ENCODE assay signal across 20 cellular contexts in the genomic region with DNA sequence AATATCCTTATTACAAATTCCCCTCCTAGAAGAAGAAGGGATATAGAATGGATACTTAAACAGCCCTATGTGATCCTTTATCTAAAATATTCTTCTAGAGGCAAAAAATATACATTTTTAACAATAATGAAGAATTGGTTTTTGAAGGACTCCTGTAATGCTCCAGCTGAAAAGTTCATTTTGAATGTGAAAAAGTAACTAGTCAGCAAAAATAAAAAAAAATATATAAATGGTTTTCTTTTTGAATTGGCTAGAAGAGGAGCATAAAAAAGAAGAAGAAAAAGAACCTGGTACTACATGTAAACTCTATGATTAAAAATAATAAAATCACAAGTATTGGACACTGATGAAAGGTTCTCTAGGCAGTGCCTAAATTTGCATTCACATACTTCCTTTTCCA.
DNase-seq lines count a peak whose midpoint lies in the region; ATAC-seq, FAIRE-seq and TF ChIP-seq lines count a peak whose summit lies in the region.
"Had no signal": no experiment of that assay in that cellular context is flagged by ENCODE, and none has a peak within 500 bp of the region (broad histone marks: within the 10 kb centered on the region; RNA-seq: fewer than 3 reads in every experiment).

No MANE protein-coding gene starts in this region.

- no peak for TF ChIP-seq RAD21 in HepG2 (CRISPR knock-in tag; IDR thresholded peaks at IDR 0.05)
- TF ChIP-seq RAD21 in K562 (CRISPR knock-in tag; conservative IDR thresholded peaks at IDR 0.05 in 1 of 2, IDR thresholded peaks at IDR 0.05 in 1 of 2), result no peak

- TF ChIP-seq CTCF in HepG2 (CRISPR knock-in tag; IDR thresholded peaks at IDR 0.05), result no peak
- no peak for TF ChIP-seq CTCF in right lobe of liver (IDR thresholded peaks at IDR 0.05)
- TF ChIP-seq CTCF in K562 (IDR thresholded peaks at IDR 0.05 in 2 of 3, conservative IDR thresholded peaks at IDR 0.05 in 1 of 3; ENCODE audit: insufficient read depth in 2 of 3, low read depth in 1 of 3, low read length in 3 of 3), result no peak

- H3K79me2 ChIP-seq in HepG2 (ENCODE audit: insufficient read depth, low read length) (no peaks in the 10 kb centered on the region), K562 (ENCODE audit: control insufficient read depth, insufficient read depth, low read length) (no peaks in the 10 kb centered on the region)

- no peaks in the 10 kb centered on the region for H3K9me1 ChIP-seq in K562 (ENCODE audit: control insufficient read depth, insufficient read depth, low read length)

- H3K4me2 ChIP-seq in HepG2 (ENCODE audit: low read depth, low read length), result no peak overlapping the region
- no peak overlapping the region for H3K4me2 ChIP-seq in K562 (ENCODE audit: insufficient read depth, low read length)
- H3K4me2 ChIP-seq: BLaER1 treated with 17β-estradiol and CSF1 and Interleukin-3, amounts not matched to agents 10 nM and 100 nM had no signal

- H2AFZ ChIP-seq in HepG2 (ENCODE audit: low read length) (no peak overlapping the region), K562 (ENCODE audit: low read depth, low read length) (no peak overlapping the region)

- no peaks in the 10 kb centered on the region for H4K20me1 ChIP-seq in HepG2 (ENCODE audit: insufficient read depth, low read length)
- no peaks in the 10 kb centered on the region for H4K20me1 ChIP-seq in K562 (replicated peaks; ENCODE audit: control insufficient read depth, insufficient read depth, low read length)
- H4K20me1 ChIP-seq: BLaER1 treated with 17β-estradiol and CSF1 and Interleukin-3, amounts not matched to agents 10 nM and 100 nM had no signal

- ATAC-seq in HepG2 (no peak), right lobe of liver (no peak), K562 (no peak)
- ATAC-seq: CD8-positive, alpha-beta T cell had no signal

- H3K4me3 ChIP-seq in HepG2 (replicated peaks in 1 of 3; ENCODE audit: insufficient read depth in 1 of 3, low read depth in 2 of 3, low read length in 3 of 3), result no peak overlapping the region
- no peak overlapping the region for H3K4me3 ChIP-seq in right lobe of liver
- H3K4me3 ChIP-seq in K562, result no peak overlapping the region
- H3K4me3 ChIP-seq: BLaER1 treated with 17β-estradiol and CSF1 and Interleukin-3, amounts not matched to agents 10 nM and 100 nM had no signal

- H3K4me1 ChIP-seq in HepG2 (ENCODE audit: insufficient read depth, low read length) (no peaks in the 10 kb centered on the region), right lobe of liver (no peaks in the 10 kb centered on the region), K562 (replicated peaks in 1 of 2; ENCODE audit: control insufficient read depth in 2 of 2, insufficient read depth in 2 of 2, low read length in 2 of 2) (no peaks in the 10 kb centered on the region)
- H3K4me1 ChIP-seq: BLaER1 treated with 17β-estradiol and CSF1 and Interleukin-3, amounts not matched to agents 10 nM and 100 nM; Caco-2 had no signal

- H3K36me3 ChIP-seq in HepG2 (replicated peaks in 1 of 2; ENCODE audit: control insufficient read depth in 1 of 2, insufficient read depth in 2 of 2, low read length in 2 of 2), result no peaks in the 10 kb centered on the region
- no peaks in the 10 kb centered on the region for H3K36me3 ChIP-seq in right lobe of liver
- no peaks in the 10 kb centered on the region for H3K36me3 ChIP-seq in K562 (ENCODE audit: control insufficient read depth, insufficient read depth, low read length)
- H3K36me3 ChIP-seq: BLaER1 treated with 17β-estradiol and CSF1 and Interleukin-3, amounts not matched to agents 10 nM and 100 nM had no signal

- no peaks in the 10 kb centered on the region; a peak in 1 of 5 replicates for H3K27me3 ChIP-seq in HepG2 (ENCODE audit: control insufficient read depth in 1 of 2, insufficient read depth in 2 of 2, low read length in 2 of 2)
- no peaks in the 10 kb centered on the region for H3K27me3 ChIP-seq in right lobe of liver
- H3K27me3 ChIP-seq in K562 (ENCODE audit: control insufficient read depth in 2 of 2, insufficient read depth in 2 of 2, low read length in 2 of 2), result no peaks in the 10 kb centered on the region
- H3K27me3 ChIP-seq: BLaER1 treated with 17β-estradiol and CSF1 and Interleukin-3, amounts not matched to agents 10 nM and 100 nM had no signal

- no peak for TF ChIP-seq EP300 in HepG2 (IDR thresholded peaks at IDR 0.05; ENCODE audit: low read depth in 2 of 2, low read length in 2 of 2)
- no peak for TF ChIP-seq EP300 in HepG2 (CRISPR knock-in tag; IDR thresholded peaks at IDR 0.05; ENCODE audit: borderline replicate concordance)
- TF ChIP-seq EP300 in K562 (IDR thresholded peaks at IDR 0.05; ENCODE audit: low read length), result no peak

- no peak for FAIRE-seq in HepG2 (lab: Jason Lieb, UNC)
- no peak for FAIRE-seq in K562 (lab: Jason Lieb, UNC)
- FAIRE-seq: D721Med, G401.6, GM12891, GM19239 had no signal

- H3K9me3 ChIP-seq in HepG2 (ENCODE audit: low read length) (no peaks in the 10 kb centered on the region), right lobe of liver (no peaks in the 10 kb centered on the region), K562 (replicated peaks; ENCODE audit: control insufficient read depth, insufficient read depth, low read depth, low read length) (no peaks in the 10 kb centered on the region)
- H3K9me3 ChIP-seq: BLaER1 treated with 17β-estradiol and CSF1 and Interleukin-3, amounts not matched to agents 10 nM and 100 nM; Caco-2 had no signal

- CTCF ChIA-PET in HepG2 (lab: Yijun Ruan, JAX; ENCODE audit: low intra/inter-chr PET ratio, low total read pairs) (no interaction called here), K562 (lab: Yijun Ruan, JAX; ENCODE audit: low intra/inter-chr PET ratio) (no interaction called here)

- intact Hi-C loops in HepG2 (cut with micrococcal nuclease; ENCODE audit: unreplicated experiment) (no loop called here), right lobe of liver (cut with DNase I) (no loop called here), K562 (cut with micrococcal nuclease) (no loop called here)

- POLR2A ChIA-PET in HepG2 (lab: Yijun Ruan, JAX), result no interaction called here
- POLR2A ChIA-PET in K562 (lab: Yijun Ruan, JAX), result no interaction called here

- H3K9ac ChIP-seq in HepG2 (ENCODE audit: insufficient read depth, low read depth, low read length) (no peak overlapping the region), K562 (ENCODE audit: insufficient read depth in 1 of 2, low read depth in 2 of 2, low read length in 2 of 2) (no peak overlapping the region)
- H3K9ac ChIP-seq: BLaER1 treated with 17β-estradiol and CSF1 and Interleukin-3, amounts not matched to agents 10 nM and 100 nM had no signal

- TF ChIP-seq POLR2A in HepG2 (IDR thresholded peaks at IDR 0.05; ENCODE audit: insufficient read depth in 1 of 2, low read depth in 2 of 2, low read length in 2 of 2), result no peak
- TF ChIP-seq POLR2A in right lobe of liver (IDR thresholded peaks at IDR 0.05), result no peak
- no peak for TF ChIP-seq POLR2A in K562 (conservative IDR thresholded peaks at IDR 0.05)

- DNase-seq in HepG2 (ENCODE audit: low spot score) (no peak), right lobe of liver (no peak), K562 (ENCODE audit: extremely low read depth in 1 of 4, low spot score in 3 of 4) (no peak), AG08396 (ENCODE audit: low spot score) (no peak), pons (ENCODE audit: low spot score) (no peak)
- DNase-seq: ACHN; AML-193; Caco-2; Calu3; CD4-positive, alpha-beta T cell; CD8-positive, alpha-beta T cell; DMS79 treated with DMSO at 0.1 percent for 48 hours; GF-D8 had no signal

- in situ Hi-C loops in HepG2 (cut with HindIII; ENCODE audit: extremely low pct_ligation_motif_present, low pct_unique_long_range_greater_than_20kb), result no loop called here
- in situ Hi-C loops in K562 (cut with MboI), result no loop called here

- H3K27ac ChIP-seq in HepG2 (ENCODE audit: extremely low read length, insufficient read depth, low read length), result no peak overlapping the region
- no peak overlapping the region for H3K27ac ChIP-seq in right lobe of liver
- no peak overlapping the region for H3K27ac ChIP-seq in K562 (ENCODE audit: extremely low read depth, low read depth, low read length)
- H3K27ac ChIP-seq: 22Rv1; BLaER1 treated with 17β-estradiol and CSF1 and Interleukin-3, amounts not matched to agents 10 nM and 100 nM; C4-2B had no signal

- BruUV-seq in HepG2 (replicated peaks; lab: Mats Ljungman, UMichigan) (no TSS peak), K562 (replicated peaks; lab: Mats Ljungman, UMichigan) (no TSS peak)

TF ChIP-seq in HepG2, 621 proteins besides CTCF, POLR2A, EP300 and RAD21:
- peak; percentile 72 to 90 for TF ChIP-seq MAFK (conservative IDR thresholded peaks at IDR 0.05 in 1 of 2, IDR thresholded peaks at IDR 0.05 in 1 of 2; ENCODE audit: low read length in 2 of 2)
- no peak for TF ChIP-seq ZNF17 (CRISPR knock-in tag; IDR thresholded peaks at IDR 0.05)
- TF ChIP-seq MAFF (IDR thresholded peaks at IDR 0.05; ENCODE audit: low read depth, low read length), result peak; percentile 81

TF ChIP-seq in K562, 482 proteins besides CTCF, POLR2A, EP300 and RAD21 (continues in another document):
- no peak for TF ChIP-seq RBBP5 (IDR thresholded peaks at IDR 0.05; ENCODE audit: borderline replicate concordance, insufficient read depth, low read length, poor library complexity, severe bottlenecking)
- no peak for TF ChIP-seq ZKSCAN8 (CRISPR knock-in tag; IDR thresholded peaks at IDR 0.05)
- TF ChIP-seq MAFF (IDR thresholded peaks at IDR 0.05; ENCODE audit: low read length), result peak; percentile 64
- no peak for TF ChIP-seq NBN (IDR thresholded peaks at IDR 0.05; ENCODE audit: low read depth)
- TF ChIP-seq ZNF133 (CRISPR knock-in tag; IDR thresholded peaks at IDR 0.05), result no peak
- TF ChIP-seq C11orf30 (IDR thresholded peaks at IDR 0.05; ENCODE audit: low read depth), result peak; percentile 52; the same call in 1 of the 2 replicates
- no peak for TF ChIP-seq KLF6 (CRISPR knock-in tag; IDR thresholded peaks at IDR 0.05; ENCODE audit: borderline replicate concordance)
- TF ChIP-seq, protein P1, sequence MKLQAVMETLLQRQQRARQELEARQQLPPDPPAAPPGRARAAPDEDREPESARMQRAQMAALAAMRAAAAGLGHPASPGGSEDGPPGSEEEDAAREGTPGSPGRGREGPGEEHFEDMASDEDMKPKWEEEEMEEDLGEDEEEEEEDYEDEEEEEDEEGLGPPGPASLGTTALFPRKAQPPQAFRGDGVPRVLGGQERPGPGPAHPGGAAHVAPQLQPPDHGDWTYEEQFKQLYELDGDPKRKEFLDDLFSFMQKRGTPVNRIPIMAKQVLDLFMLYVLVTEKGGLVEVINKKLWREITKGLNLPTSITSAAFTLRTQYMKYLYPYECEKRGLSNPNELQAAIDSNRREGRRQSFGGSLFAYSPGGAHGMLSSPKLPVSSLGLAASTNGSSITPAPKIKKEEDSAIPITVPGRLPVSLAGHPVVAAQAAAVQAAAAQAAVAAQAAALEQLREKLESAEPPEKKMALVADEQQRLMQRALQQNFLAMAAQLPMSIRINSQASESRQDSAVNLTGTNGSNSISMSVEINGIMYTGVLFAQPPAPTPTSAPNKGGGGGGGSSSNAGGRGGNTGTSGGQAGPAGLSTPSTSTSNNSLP (IDR thresholded peaks at IDR 0.05; ENCODE audit: borderline replicate concordance, low read depth, low read length), result no peak
- no peak for TF ChIP-seq ZNF184 (CRISPR knock-in tag; IDR thresholded peaks at IDR 0.05)
- no peak for TF ChIP-seq XRCC4 (IDR thresholded peaks at IDR 0.05; ENCODE audit: extremely low read depth, insufficient read depth, insufficient read length)
- no peak for TF ChIP-seq TRIM24 (IDR thresholded peaks at IDR 0.05)
